8 cellular contexts compared by ENCODE assay signal in the genomic region with DNA sequence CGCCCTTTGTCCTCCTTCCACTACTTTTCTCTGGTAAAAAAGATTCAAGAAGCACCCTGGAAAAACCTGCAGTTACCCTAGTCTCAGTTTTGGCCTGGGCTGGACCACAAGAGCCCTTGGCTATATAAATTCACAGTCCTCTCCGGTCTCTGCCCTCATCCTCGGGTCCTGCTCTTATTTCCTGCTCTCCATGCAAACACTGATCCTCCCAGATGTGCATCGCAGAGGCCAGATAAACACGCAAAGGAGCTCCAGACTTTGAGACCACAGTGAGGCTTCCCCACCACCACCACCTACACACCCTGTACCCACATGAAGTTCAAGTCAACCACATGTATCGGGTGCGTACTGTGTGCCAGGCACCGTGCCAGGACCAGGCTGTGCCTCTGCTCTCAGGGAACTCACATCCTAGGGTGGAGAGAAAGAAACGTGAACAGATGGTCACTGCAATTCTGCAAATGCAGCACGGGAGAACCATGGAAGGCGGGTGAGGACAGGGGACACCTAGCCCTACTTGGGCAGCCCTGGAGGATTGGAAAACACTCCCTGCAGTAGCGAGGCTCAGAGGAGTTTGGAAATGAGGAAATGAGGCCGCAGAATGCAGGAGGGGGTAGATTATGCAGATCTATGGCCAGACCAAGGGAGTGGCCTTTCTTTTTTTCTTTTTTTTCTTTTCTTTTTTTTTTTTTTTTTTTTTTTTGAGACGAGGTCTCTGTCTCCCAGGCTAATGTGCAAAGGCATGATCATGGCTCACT. TPM values are rescaled to one million over a fixed set of nuclear protein-coding genes. Genes with fewer than 3 reads are reported as not detected.
A peak's percentile ranks its signal among the peaks of the same experiment; 100 is the strongest.
DNase-seq lines count a peak whose midpoint lies in the region; ATAC-seq and TF ChIP-seq lines count a peak whose summit lies in the region.

No MANE protein-coding gene starts in this region.

- DNase-seq in AG10803 (ENCODE audit: low read depth) (peak; percentile 70), NCI-H2227 (lab: John Stamatoyannopoulos, UW; ENCODE audit: unreplicated experiment) (peak; percentile 69), dorsolateral prefrontal cortex (peak; percentile 38 to 87 (median 74)), lung (ENCODE audit: low spot score) (peak; percentile 68)
- DNase-seq in activated CD4-positive, alpha-beta T cell treated with anti-CD3 and anti-CD28 coated beads, Interleukin-2, amount 50 U/mL, for 4 hours = peak; percentile 49 to 61
- DNase-seq in stimulated activated CD8-positive, alpha-beta memory T cell treated with anti-CD3 and anti-CD28 coated beads, Interleukin-7, amount 100 ng/mL, for 24 hours (ENCODE audit: low read depth) = peak; percentile 25

- H3K27ac ChIP-seq in dorsolateral prefrontal cortex (peak overlapping the region; percentile 73 to 98 (median 95)), lung (ENCODE audit: low read depth in 1 of 2, low read length in 1 of 2) (peak overlapping the region; percentile 76 to 92)

- H3K4me1 ChIP-seq in lung (ENCODE audit: control insufficient read depth in 2 of 2, insufficient read depth in 2 of 2, low read length in 2 of 2) = peaks cover 0 to 17% of the 10 kb centered on the region in 2 donors

- WGBS in lung, 2 donors = 2 to 3% methylated on average over 14 of the region's 14 CpGs

- TF ChIP-seq CTCF in AG10803 (conservative IDR thresholded peaks at IDR 0.05; ENCODE audit: low read length) = no peak
- TF ChIP-seq CTCF in dorsolateral prefrontal cortex (IDR thresholded peaks at IDR 0.05 in 54 of 56, conservative IDR thresholded peaks at IDR 0.05 in 2 of 56; ENCODE audit: low read depth in 1 of 56, partially characterized antibody in 56 of 56) = no peak
- TF ChIP-seq CTCF in lung (IDR thresholded peaks at IDR 0.05; ENCODE audit: control extremely low read depth, extremely low read depth) = no peak

- H3K4me3 ChIP-seq in AG10803 (ENCODE audit: low read length) (peak overlapping the region; percentile 58), dorsolateral prefrontal cortex (peak overlapping the region; percentile 25 to 86 (median 61)), lung (no peak overlapping the region)

- H3K27me3 ChIP-seq in dorsolateral prefrontal cortex = no peaks in the 10 kb centered on the region
- H3K27me3 ChIP-seq in lung (ENCODE audit: control insufficient read depth, insufficient read depth) = no peaks in the 10 kb centered on the region

- H3K9me3 ChIP-seq in lung (ENCODE audit: control insufficient read depth in 2 of 2, insufficient read depth in 1 of 2, low read length in 1 of 2) = no peaks in the 10 kb centered on the region

- intact Hi-C loops in dorsolateral prefrontal cortex (cut with DNase I) = loop anchor here (1.0 to 5.0 kb wide), 7 partner anchors 11 to 250 kb away; a partner anchor contains a TSS

- H3K36me3 ChIP-seq in lung (ENCODE audit: control insufficient read depth in 2 of 2, insufficient read depth in 2 of 2, low read length in 2 of 2) = peaks cover 9 to 24% of the 10 kb centered on the region in 2 donors

- peak; percentile 7 for ATAC-seq in GM21447 (IDR thresholded peaks at IDR 0.05; ENCODE audit: unreplicated experiment)
- no peak for ATAC-seq in lung (ENCODE audit: insufficient read depth, low FRiP score)
- ATAC-seq in GM18858 (IDR thresholded peaks at IDR 0.05; ENCODE audit: unreplicated experiment) = no peak

RNA-seq across cellular contexts. Expression of a gene that starts 7.5 kb away (rescaled TPM):
- total RNA-seq in dorsolateral prefrontal cortex (10 to 100 TPM; 25.1 to 85.9 (median 45.2) TPM), lung (100 to 1,000 TPM; 155 to 183 TPM)
- 100 to 1,000 TPM; 113 to 123 TPM for polyA plus RNA-seq in lung

RNA-seq across cellular contexts. Expression of a gene that starts 11.8 kb away (rescaled TPM):
- total RNA-seq in dorsolateral prefrontal cortex (under 1 TPM in 5 of 120 experiments, not detected in 115; 0.08 to 0.44 (median 0.26) TPM), lung (under 1 TPM; 0.21 to 0.77 TPM)
- under 1 TPM; 0.06 to 0.09 TPM for polyA plus RNA-seq in lung

RNA-seq across cellular contexts. Expression of a gene that starts 25.1 kb away (rescaled TPM):
- total RNA-seq in dorsolateral prefrontal cortex = 10 to 100 TPM in 90 of 120 experiments, 1 to 10 TPM in 30; 2.6 to 76.0 (median 19.2) TPM
- total RNA-seq in lung = 100 to 1,000 TPM in 1 of 2 donors, 10 to 100 TPM in 1; 57.6 to 262 TPM
- 100 to 1,000 TPM; 206 to 359 TPM for polyA plus RNA-seq in lung

RNA-seq across cellular contexts. Expression of a gene that starts 50.5 kb away (rescaled TPM):
- total RNA-seq in dorsolateral prefrontal cortex = 1 to 10 TPM in 73 of 120 experiments, under 1 TPM in 42, not detected in 5; 0.20 to 4.6 (median 1.3) TPM
- 10 to 100 TPM in 1 of 2 donors, 1 to 10 TPM in 1; 5.6 to 12.8 TPM for total RNA-seq in lung
- polyA plus RNA-seq in lung = 1 to 10 TPM; 5.6 to 6.3 TPM
